11 cellular contexts compared by ENCODE assay signal in the genomic region with DNA sequence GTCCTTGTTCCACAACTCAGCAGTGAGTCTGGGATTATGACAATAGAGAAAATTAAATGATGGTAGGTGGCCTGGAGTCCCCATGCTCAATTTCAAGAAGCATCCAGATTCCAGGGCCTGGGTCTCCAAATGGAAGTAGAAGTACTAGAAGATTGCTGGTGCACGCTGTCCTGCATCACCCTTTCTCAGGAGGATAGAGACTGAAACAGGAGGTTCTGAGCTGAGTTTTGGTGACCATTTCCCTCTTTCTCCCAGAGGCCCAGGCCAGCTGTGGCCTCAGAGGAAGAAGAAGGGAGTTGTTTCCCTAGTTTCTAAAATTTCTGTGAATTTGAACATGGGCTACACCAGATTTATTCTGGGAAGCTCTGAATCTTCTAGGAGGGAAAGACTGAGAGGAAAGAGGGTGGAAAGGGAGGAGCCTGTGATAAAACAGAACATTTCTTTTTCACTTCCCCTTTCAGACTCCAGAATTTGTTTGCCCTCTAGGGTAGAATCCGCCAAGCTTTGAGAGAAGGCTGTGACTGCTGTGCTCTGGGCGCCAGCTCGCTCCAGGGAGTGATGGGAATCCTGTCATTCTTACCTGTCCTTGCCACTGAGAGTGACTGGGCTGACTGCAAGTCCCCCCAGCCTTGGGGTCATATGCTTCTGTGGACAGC. TPM values are rescaled to one million over a fixed set of nuclear protein-coding genes. Genes with fewer than 3 reads are reported as not detected.
DNase-seq lines count a peak whose midpoint lies in the region; ATAC-seq lines count a peak whose summit lies in the region.
"Not testable (repeated sequence)": the region's sequence is repeated elsewhere in the genome, so short reads cannot be mapped to it uniquely, and the experiment has no call there.
"Had no signal": no experiment of that assay in that cellular context is flagged by ENCODE, and none has a peak within 500 bp of the region (broad histone marks: within the 10 kb centered on the region; RNA-seq: fewer than 3 reads in every experiment).

A gene (plus strand): TSS at position 460 of the 656 bp plus-strand sequence. CDS start 99 bp downstream, at position 559.

- peak; percentile 62 for ATAC-seq in GM18861 (IDR thresholded peaks at IDR 0.05; ENCODE audit: unreplicated experiment)
- peak; percentile 65 for ATAC-seq in GM19467 (IDR thresholded peaks at IDR 0.05; ENCODE audit: unreplicated experiment)
- peak; percentile 67 for ATAC-seq in HG02588 (IDR thresholded peaks at IDR 0.05; ENCODE audit: unreplicated experiment)
- peak; percentile 70 for ATAC-seq in HG03066 (IDR thresholded peaks at IDR 0.05; ENCODE audit: low read depth, unreplicated experiment)
- peak; percentile 62 for ATAC-seq in HG03521 (IDR thresholded peaks at IDR 0.05; ENCODE audit: unreplicated experiment)
- ATAC-seq in Right ventricle myocardium inferior: peak; percentile 35
- peak; percentile 64 for ATAC-seq in sciatic nerve

- DNase-seq in Right ventricle myocardium inferior (ENCODE audit: missing footprints); sciatic nerve (ENCODE audit: low spot score): not testable (repeated sequence)

- intact Hi-C loops in Right ventricle myocardium inferior (cut with DNase I); sciatic nerve (cut with DNase I): not testable (repeated sequence)

RNA-seq across cellular contexts. Expression of the gene that starts here (rescaled TPM):
- total RNA-seq in Right ventricle myocardium inferior (19.4 TPM), sciatic nerve (30.2 TPM)
- total RNA-seq: activated naive CD4-positive, alpha-beta T cell treated with anti-CD3 and anti-CD28 coated beads for 36 hours; M059J; mammary epithelial cell; neural crest cell had no signal
